In the genomic region with DNA sequence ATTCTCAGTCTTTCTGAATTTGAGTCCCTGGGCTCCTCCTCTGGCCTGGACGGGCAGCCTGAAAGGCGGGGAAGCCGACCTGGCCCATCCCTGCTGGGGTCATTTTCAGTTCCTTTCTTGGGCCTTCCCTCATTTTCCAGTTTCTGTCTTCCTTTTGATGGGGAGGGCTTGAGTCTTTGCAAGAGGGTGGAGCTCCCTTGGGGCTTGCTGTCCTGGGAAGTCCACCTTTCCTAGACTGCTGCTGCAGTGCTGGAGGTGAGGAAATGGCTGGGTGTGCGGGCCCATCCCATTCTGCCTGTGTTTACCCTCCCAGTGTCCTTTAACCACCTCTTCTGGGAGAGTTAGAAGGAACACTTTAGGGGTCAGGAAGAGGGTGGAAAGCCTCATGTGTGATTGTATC, we compare ENCODE assay signal across 8 cellular contexts. TPM values are rescaled to one million over a fixed set of nuclear protein-coding genes. Genes with fewer than 3 reads are reported as not detected.
DNase-seq lines count a peak whose midpoint lies in the region; ATAC-seq and TF ChIP-seq lines count a peak whose summit lies in the region.

No MANE protein-coding gene starts in this region.

- H3K27ac ChIP-seq in foreskin keratinocyte (peak overlapping the region; percentile 2), parathyroid adenoma (peak overlapping the region; percentile 93)

- DNase-seq in Caki2 (ENCODE audit: low read depth) (peak; percentile 50), RPMI8226 (peak; percentile 60), foreskin keratinocyte (no peak), UCSD-AML1 (lab: John Stamatoyannopoulos, UW; ENCODE audit: unreplicated experiment) (no peak)
- no peak for DNase-seq in stimulated activated CD8-positive, alpha-beta memory T cell treated with anti-CD3 and anti-CD28 coated beads, Interleukin-4, amount 100 ng/mL, for 48 hours

- H3K4me1 ChIP-seq in foreskin keratinocyte = no peaks in the 10 kb centered on the region
- peaks cover 7% of the 10 kb centered on the region for H3K4me1 ChIP-seq in parathyroid adenoma

- H2AFZ ChIP-seq in parathyroid adenoma = no peak overlapping the region

- H3K79me2 ChIP-seq in parathyroid adenoma = peaks cover 2% of the 10 kb centered on the region

- H3K27me3 ChIP-seq in foreskin keratinocyte (no peaks in the 10 kb centered on the region), parathyroid adenoma (ENCODE audit: control insufficient read depth, insufficient read depth, low read length) (no peaks in the 10 kb centered on the region)

- H3K4me3 ChIP-seq in parathyroid adenoma (ENCODE audit: low read depth, low read length) = peak overlapping the region; percentile 84

- peak; percentile 25 for ATAC-seq in foreskin keratinocyte
- ATAC-seq in HG03039 (IDR thresholded peaks at IDR 0.05; ENCODE audit: unreplicated experiment) = no peak
- no peak for ATAC-seq in GM21737 (IDR thresholded peaks at IDR 0.05; ENCODE audit: unreplicated experiment)

- no peaks in the 10 kb centered on the region for H3K9me3 ChIP-seq in parathyroid adenoma (ENCODE audit: control insufficient read depth, low read length)

- H3K9ac ChIP-seq in parathyroid adenoma = no peak overlapping the region

- H3K4me2 ChIP-seq in parathyroid adenoma (ENCODE audit: low read length) = peak overlapping the region; percentile 82

- in situ Hi-C loops in Caki2 (cut with HindIII; ENCODE audit: low pct_unique_long_range_greater_than_20kb, low sequenced_read_pairs) = no loop called here

- TF ChIP-seq CTCF in foreskin keratinocyte (conservative IDR thresholded peaks at IDR 0.05) (no peak), parathyroid adenoma (IDR thresholded peaks at IDR 0.05) (no peak)

- no peaks in the 10 kb centered on the region for H3K36me3 ChIP-seq in parathyroid adenoma (ENCODE audit: control insufficient read depth, insufficient read depth, low read length)

RNA-seq across cellular contexts. Expression of a gene that starts 40.4 kb away (rescaled TPM):
- total RNA-seq in Caki2 (2014; rRNA removed; shearing (Covaris generic); ENCODE audit: low replicate concordance) = 0.75 and 0.84 TPM in 2 replicates
- total RNA-seq in foreskin keratinocyte = 4.5 and 6.6 TPM in 2 replicates
- polyA plus RNA-seq in foreskin keratinocyte = 1.6 and 2.2 TPM in 2 replicates

Comparison
In these comparisons a context has a peak if more than half of its experiments do, and no peak if none do; other contexts are left out.
1. DNase-seq: peak in Caki2 (single experiment) and RPMI8226 (single experiment); none in foreskin keratinocyte (0 of 2), stimulated activated CD8-positive, alpha-beta memory T cell treated with anti-CD3 and anti-CD28 coated beads, Interleukin-4, amount 100 ng/mL, for 48 hours (single experiment) and UCSD-AML1 (single experiment).